ENCODE assay signal across 8 cellular contexts in the genomic region with DNA sequence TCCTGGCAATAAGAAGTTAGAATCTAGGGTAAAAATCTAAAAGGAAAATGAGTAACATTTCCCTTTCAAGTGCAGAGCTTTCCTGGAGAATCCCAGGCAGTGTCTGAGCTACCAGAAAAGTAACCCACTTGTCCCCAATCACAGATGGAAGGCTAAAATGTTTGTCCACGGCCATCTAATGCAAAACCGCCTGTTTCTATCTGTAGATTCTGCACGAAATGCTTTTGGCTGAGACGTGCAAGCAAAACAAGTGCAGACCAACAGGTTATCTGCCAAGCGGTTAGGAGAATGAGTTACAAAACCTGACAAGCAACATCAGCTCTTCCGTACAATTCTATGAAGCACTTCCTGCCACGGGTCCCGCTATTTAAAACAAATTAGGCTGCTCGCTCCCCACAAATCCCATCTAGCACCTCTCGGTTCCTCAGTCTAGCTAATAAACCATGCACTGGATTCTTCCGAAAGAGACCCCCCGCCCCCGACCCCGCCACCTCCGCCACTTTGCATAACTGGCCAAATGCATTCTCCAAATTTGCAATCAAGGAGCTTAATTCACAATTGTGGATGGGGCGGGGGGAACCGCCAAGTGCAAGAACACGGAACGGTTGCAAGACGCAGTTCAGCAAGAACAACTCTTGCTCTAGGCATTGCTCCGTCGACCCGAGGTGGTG. TPM values are rescaled to one million over a fixed set of nuclear protein-coding genes. Genes with fewer than 3 reads are reported as not detected.
DNase-seq lines count a peak whose midpoint lies in the region; ATAC-seq and TF ChIP-seq lines count a peak whose summit lies in the region.

No MANE protein-coding gene starts in this region.

- DNase-seq in G401 (ENCODE audit: low spot score), result peak; percentile 70
- peak; percentile 59 for DNase-seq in M059J (ENCODE audit: low read depth)
- DNase-seq in activated CD4-positive, alpha-beta memory T cell treated with anti-CD3 and anti-CD28 coated beads, Interleukin-2, amount 10 ng/mL, durations not matched to agents 7 days and 5 days, result peak; percentile 56
- DNase-seq in fibroblast of the aortic adventitia (ENCODE audit: low read depth), result peak; percentile 53
- DNase-seq in pons (ENCODE audit: low spot score), result peak; percentile 70
- no peak for DNase-seq in occipital lobe (lab: John Stamatoyannopoulos, UW)
- DNase-seq in NCI-H2081 treated with DMSO at 0.1 percent for 48 hours (lab: John Stamatoyannopoulos, UW), result no peak

- in situ Hi-C loops in G401 (cut with HindIII; ENCODE audit: low sequenced_read_pairs), result no loop called here

- peak overlapping the region; percentile 97 for H3K4me3 Mint-ChIP-seq in activated CD4-positive, alpha-beta memory T cell treated with anti-CD3 and anti-CD28 coated beads, Interleukin-2, amount 10 ng/mL, durations not matched to agents 7 days and 5 days

- CTCF ChIA-PET in activated CD4-positive, alpha-beta memory T cell treated with anti-CD3 and anti-CD28 coated beads, Interleukin-2, amount 10 ng/mL, durations not matched to agents 7 days and 5 days (lab: Charles Lee), result interaction anchor here (0.6 to 3.8 kb wide), 11 partner anchors 10 to 281 kb away, joined by 3 to 27 read pairs (median 3); no protein-coding TSS in a partner anchor

- H3K4me1 Mint-ChIP-seq in activated CD4-positive, alpha-beta memory T cell treated with anti-CD3 and anti-CD28 coated beads, Interleukin-2, amount 10 ng/mL, durations not matched to agents 7 days and 5 days, result peaks cover 58% of the 10 kb centered on the region

- H3K27me3 Mint-ChIP-seq in activated CD4-positive, alpha-beta memory T cell treated with anti-CD3 and anti-CD28 coated beads, Interleukin-2, amount 10 ng/mL, durations not matched to agents 7 days and 5 days, result peaks cover 5% of the 10 kb centered on the region

- POLR2A ChIA-PET in activated CD4-positive, alpha-beta memory T cell treated with anti-CD3 and anti-CD28 coated beads, Interleukin-2, amount 10 ng/mL, durations not matched to agents 7 days and 5 days (lab: Charles Lee), result interaction anchor here (0.6 to 6.4 kb wide), 26 partner anchors 8 to 352 kb away, joined by 3 to 98 read pairs (median 4); partner anchors contain the start of genes FBXO9 and GSTA4

- TF ChIP-seq CTCF in fibroblast of the aortic adventitia (IDR thresholded peaks at IDR 0.05; ENCODE audit: insufficient read depth, low read length), result no peak

- peak; percentile 6 for ATAC-seq in GM21576 (IDR thresholded peaks at IDR 0.05; ENCODE audit: unreplicated experiment)

- H3K36me3 Mint-ChIP-seq in activated CD4-positive, alpha-beta memory T cell treated with anti-CD3 and anti-CD28 coated beads, Interleukin-2, amount 10 ng/mL, durations not matched to agents 7 days and 5 days (ENCODE audit: low read depth), result peaks cover 35% of the 10 kb centered on the region

- H3K4me3 ChIP-seq in fibroblast of the aortic adventitia (ENCODE audit: low read depth, low read length), result peak overlapping the region; percentile 90

- H3K9me3 Mint-ChIP-seq in activated CD4-positive, alpha-beta memory T cell treated with anti-CD3 and anti-CD28 coated beads, Interleukin-2, amount 10 ng/mL, durations not matched to agents 7 days and 5 days, result no peaks in the 10 kb centered on the region

- peak overlapping the region; percentile 96 for H3K27ac Mint-ChIP-seq in activated CD4-positive, alpha-beta memory T cell treated with anti-CD3 and anti-CD28 coated beads, Interleukin-2, amount 10 ng/mL, durations not matched to agents 7 days and 5 days

RNA-seq across cellular contexts. Expression of gene ELOVL5, which starts 1.4 kb away (rescaled TPM):
- total RNA-seq in G401 (2014; rRNA removed; shearing (Covaris generic)), result 6.6 and 12.2 TPM in 2 replicates
- 149 and 190 TPM in 2 replicates for total RNA-seq in M059J (2014; rRNA removed; shearing (Covaris generic))
- total RNA-seq in activated CD4-positive, alpha-beta memory T cell treated with anti-CD3 and anti-CD28 coated beads, Interleukin-2, amount 10 ng/mL, durations not matched to agents 7 days and 5 days, result 100 to 1,000 TPM; 157 to 162 TPM
- total RNA-seq in fibroblast of the aortic adventitia (ENCODE audit: low replicate concordance) (38.9 and 95.1 TPM in 2 replicates), occipital lobe (54.1 TPM)

Comparison
In these comparisons a context has a peak if more than half of its experiments do, and no peak if none do; other contexts are left out.
1. DNase-seq: peak in G401 (single experiment), M059J (single experiment), activated CD4-positive, alpha-beta memory T cell treated with anti-CD3 and anti-CD28 coated beads, Interleukin-2, amount 10 ng/mL, durations not matched to agents 7 days and 5 days (single experiment), fibroblast of the aortic adventitia (single experiment) and pons (single experiment); none in occipital lobe (single experiment) and NCI-H2081 treated with DMSO at 0.1 percent for 48 hours (single experiment).